In genomic region chr19:7916137-7916907, GRCh38 we compare ENCODE assay signal across 6 cellular contexts. TPM values are rescaled to one million over a fixed set of nuclear protein-coding genes. Genes with fewer than 3 reads are reported as not detected.
DNase-seq lines count a peak whose midpoint lies in the region; ATAC-seq and TF ChIP-seq lines count a peak whose summit lies in the region.

No MANE protein-coding gene starts in this region.

- DNase-seq in COLO668 (lab: John Stamatoyannopoulos, UW; ENCODE audit: unreplicated experiment) (peak; percentile 39), cerebellum (ENCODE audit: low spot score) (peak; percentile 44), sigmoid colon (no peak), HAP-1 (ENCODE audit: low spot score in 2 of 2) (no peak)

- no peak overlapping the region for H2AFZ ChIP-seq in OCI-LY1 (ENCODE audit: low read length)

- H4K20me1 ChIP-seq in OCI-LY1 (ENCODE audit: insufficient read depth, low read length), result no peaks in the 10 kb centered on the region

- peaks cover 20% of the 10 kb centered on the region for H3K36me3 ChIP-seq in OCI-LY1 (ENCODE audit: insufficient read depth, low read length)
- H3K36me3 ChIP-seq in sigmoid colon, result peaks cover 17 to 23% (median 18%) of the 10 kb centered on the region in 4 donors
- peaks cover 11% of the 10 kb centered on the region for H3K36me3 ChIP-seq in HAP-1 (replicated peaks)

- H3K9me3 ChIP-seq in OCI-LY1 (ENCODE audit: low read length), result no peaks in the 10 kb centered on the region
- H3K9me3 ChIP-seq in sigmoid colon, result no peaks in the 10 kb centered on the region
- no peaks in the 10 kb centered on the region for H3K9me3 ChIP-seq in HAP-1

- H3K9ac ChIP-seq in OCI-LY1 (ENCODE audit: low read length), result no peak overlapping the region; the same call in 1 of the 2 replicates

- peak overlapping the region; percentile 35 for H3K4me3 ChIP-seq in OCI-LY1 (ENCODE audit: low read depth, low read length, poor library complexity, severe bottlenecking)
- H3K4me3 ChIP-seq in sigmoid colon, result peak overlapping the region in 3 of 4 donors; percentile 8 to 42 (median 33)
- no peak overlapping the region for H3K4me3 ChIP-seq in HAP-1

- H3K27me3 ChIP-seq in OCI-LY1 (ENCODE audit: insufficient read depth, low read length), result peaks cover 4% of the 10 kb centered on the region; the same call in 1 of the 2 replicates
- peaks cover 38 to 52% (median 52%) of the 10 kb centered on the region in 3 donors for H3K27me3 ChIP-seq in sigmoid colon
- H3K27me3 ChIP-seq in HAP-1 (ENCODE audit: low read depth), result peaks cover 25% of the 10 kb centered on the region

- TF ChIP-seq EP300 in sigmoid colon (IDR thresholded peaks at IDR 0.05), result no peak

- H3K4me1 ChIP-seq in OCI-LY1 (ENCODE audit: insufficient read depth, low read length, severe bottlenecking) (peaks cover 42% of the 10 kb centered on the region), sigmoid colon (peaks cover 0 to 47% (median 46%) of the 10 kb centered on the region in 4 donors), HAP-1 (peaks cover 22% of the 10 kb centered on the region)

- intact Hi-C loops in sigmoid colon (cut with DNase I), result no loop called here

- no peaks in the 10 kb centered on the region for H3K9me2 ChIP-seq in OCI-LY1 (ENCODE audit: low read depth, low read length)

- TF ChIP-seq CTCF in OCI-LY1 (IDR thresholded peaks at IDR 0.05; ENCODE audit: low read length) (no peak), sigmoid colon (IDR thresholded peaks at IDR 0.05) (no peak)

- WGBS in sigmoid colon, 2 donors, result 1% methylated on average over 90 of the region's 90 CpGs

- TF ChIP-seq POLR2A in sigmoid colon (IDR thresholded peaks at IDR 0.05), result no peak

- H3K27ac ChIP-seq in OCI-LY1 (ENCODE audit: low read depth, low read length, poor library complexity, severe bottlenecking) (no peak overlapping the region), sigmoid colon (peak overlapping the region in 1 of 4 donors; percentile 81)

- no peaks in the 10 kb centered on the region for H3F3A ChIP-seq in OCI-LY1 (ENCODE audit: insufficient read depth, low read length)

- no peaks in the 10 kb centered on the region for H3K79me2 ChIP-seq in OCI-LY1 (ENCODE audit: insufficient read depth, low read length)

- peak overlapping the region; percentile 49 for H3K4me2 ChIP-seq in OCI-LY1 (ENCODE audit: low read length)

- no peak for ATAC-seq in HG02642 (IDR thresholded peaks at IDR 0.05; ENCODE audit: poor library complexity, unreplicated experiment)

- in situ Hi-C loops in HAP-1 (cut with MboI; ENCODE audit: low sequenced_read_pairs), result no loop called here

RNA-seq across cellular contexts. Expression of gene TGFBR3L, which starts 1.7 kb away (rescaled TPM):
- total RNA-seq in cerebellum (not detected), sigmoid colon (1 to 10 TPM in 1 of 4 donors, not detected in 3; 1.8 TPM)
- not detected for polyA plus RNA-seq in sigmoid colon

RNA-seq across cellular contexts. Expression of gene SNAPC2, which starts 3.8 kb away (rescaled TPM):
- 4.6 TPM for total RNA-seq in cerebellum
- 10 to 100 TPM; 20.3 to 31.2 (median 27.8) TPM for total RNA-seq in sigmoid colon
- 10 to 100 TPM; 11.6 to 19.5 (median 16.8) TPM for polyA plus RNA-seq in sigmoid colon

RNA-seq across cellular contexts. Expression of gene CTXN1, which starts 9.6 kb away (rescaled TPM):
- total RNA-seq in cerebellum (10.3 TPM), sigmoid colon (10 to 100 TPM; 25.3 to 92.2 (median 38.8) TPM)
- 1 to 10 TPM in 1 of 3 donors, under 1 TPM in 2; 0.60 to 2.2 (median 0.92) TPM for polyA plus RNA-seq in sigmoid colon

RNA-seq across cellular contexts. Expression of gene MAP2K7, which starts 12.6 kb away (rescaled TPM):
- 8.5 TPM for total RNA-seq in cerebellum
- total RNA-seq in sigmoid colon, result 10 to 100 TPM; 12.5 to 20.2 (median 17.4) TPM
- 10 to 100 TPM; 15.6 to 27.8 (median 15.7) TPM for polyA plus RNA-seq in sigmoid colon

RNA-seq across cellular contexts. Expression of gene TIMM44, which starts 27.1 kb away (rescaled TPM):
- 36.4 TPM for total RNA-seq in cerebellum
- total RNA-seq in sigmoid colon, result 10 to 100 TPM; 51.7 to 80.1 (median 78.6) TPM
- 10 to 100 TPM; 33.0 to 72.4 (median 38.8) TPM for polyA plus RNA-seq in sigmoid colon

Comparison
In these comparisons a context has a peak if more than half of its experiments do, and no peak if none do; other contexts are left out.
1. DNase-seq: peak in COLO668 (single experiment) and cerebellum (single experiment); none in sigmoid colon (single experiment) and HAP-1 (0 of 2).